ENCODE assay signal across 1 cellular context in genomic region chr6:107816818-107817217, GRCh38.
TF ChIP-seq lines count a peak whose summit lies in the region.

No MANE protein-coding gene starts in this region.

TF ChIP-seq in HepG2, 621 proteins besides CTCF, POLR2A, EP300 and RAD21 (continued from another document and continues in another):
- TF ChIP-seq TBL1XR1 (IDR thresholded peaks at IDR 0.05; ENCODE audit: borderline replicate concordance, low read length, partially characterized antibody) (no peak), FOXJ3 (CRISPR knock-in tag; IDR thresholded peaks at IDR 0.05; ENCODE audit: borderline replicate concordance) (peak; percentile 46; the same call in 1 of the 2 replicates), YEATS4 (CRISPR knock-in tag; IDR thresholded peaks at IDR 0.05; ENCODE audit: borderline replicate concordance) (peak; percentile 41; the same call in 1 of the 2 replicates), ZNF414 (CRISPR knock-in tag; IDR thresholded peaks at IDR 0.05) (no peak), REXO4 (CRISPR knock-in tag; IDR thresholded peaks at IDR 0.05; ENCODE audit: borderline replicate concordance) (no peak), HMG20A (CRISPR knock-in tag; IDR thresholded peaks at IDR 0.05; ENCODE audit: borderline replicate concordance) (peak; percentile 38; the same call in 1 of the 2 replicates), ZNF781 (CRISPR knock-in tag; IDR thresholded peaks at IDR 0.05; ENCODE audit: borderline replicate concordance, not compliant biosample characterization) (no peak), CREBL2 (CRISPR knock-in tag; IDR thresholded peaks at IDR 0.05; ENCODE audit: borderline replicate concordance) (no peak), KLF12 (CRISPR knock-in tag; IDR thresholded peaks at IDR 0.05; ENCODE audit: borderline replicate concordance) (no peak), ZC3H4 (CRISPR knock-in tag; IDR thresholded peaks at IDR 0.05; ENCODE audit: borderline replicate concordance) (no peak), GATAD2A (CRISPR knock-in tag; IDR thresholded peaks at IDR 0.05) (peak; percentile 53), ZNF841 (CRISPR knock-in tag; IDR thresholded peaks at IDR 0.05; ENCODE audit: borderline replicate concordance) (no peak), ZFY (CRISPR knock-in tag; IDR thresholded peaks at IDR 0.05) (no peak), ZNF496 (CRISPR knock-in tag; IDR thresholded peaks at IDR 0.05; ENCODE audit: insufficient replicate concordance) (no peak), DRAP1 (CRISPR knock-in tag; IDR thresholded peaks at IDR 0.05) (no peak), FUBP1 (CRISPR knock-in tag; IDR thresholded peaks at IDR 0.05; ENCODE audit: borderline replicate concordance) (no peak), ZNF564 (CRISPR knock-in tag; IDR thresholded peaks at IDR 0.05) (no peak), ZFP41 (CRISPR knock-in tag; IDR thresholded peaks at IDR 0.05; ENCODE audit: borderline replicate concordance) (no peak), ZNF574 (CRISPR knock-in tag; IDR thresholded peaks at IDR 0.05) (no peak), ZNF589 (CRISPR knock-in tag; conservative IDR thresholded peaks at IDR 0.05) (no peak), RXRB (CRISPR knock-in tag; IDR thresholded peaks at IDR 0.05; ENCODE audit: borderline replicate concordance) (peak; percentile 32; the same call in 1 of the 2 replicates), RFX1 (IDR thresholded peaks at IDR 0.05) (no peak), ZBTB38 (CRISPR knock-in tag; IDR thresholded peaks at IDR 0.05) (no peak), KAT8 (CRISPR knock-in tag; IDR thresholded peaks at IDR 0.05) (0 out of 2 replicates have a peak, but pooled peaks have one; percentile 20), ETV5 (CRISPR knock-in tag; IDR thresholded peaks at IDR 0.05; ENCODE audit: borderline replicate concordance) (peak; percentile 59; the same call in 1 of the 2 replicates), MTF1 (CRISPR knock-in tag; IDR thresholded peaks at IDR 0.05) (no peak), ZNF446 (CRISPR knock-in tag; IDR thresholded peaks at IDR 0.05) (no peak), SKI (IDR thresholded peaks at IDR 0.05; ENCODE audit: partially characterized antibody) (no peak), ARID5B (CRISPR knock-in tag; IDR thresholded peaks at IDR 0.05) (peak; percentile 62; the same call in 1 of the 2 replicates), FLYWCH1 (CRISPR knock-in tag; IDR thresholded peaks at IDR 0.05) (no peak)
- TF ChIP-seq, protein P1, sequence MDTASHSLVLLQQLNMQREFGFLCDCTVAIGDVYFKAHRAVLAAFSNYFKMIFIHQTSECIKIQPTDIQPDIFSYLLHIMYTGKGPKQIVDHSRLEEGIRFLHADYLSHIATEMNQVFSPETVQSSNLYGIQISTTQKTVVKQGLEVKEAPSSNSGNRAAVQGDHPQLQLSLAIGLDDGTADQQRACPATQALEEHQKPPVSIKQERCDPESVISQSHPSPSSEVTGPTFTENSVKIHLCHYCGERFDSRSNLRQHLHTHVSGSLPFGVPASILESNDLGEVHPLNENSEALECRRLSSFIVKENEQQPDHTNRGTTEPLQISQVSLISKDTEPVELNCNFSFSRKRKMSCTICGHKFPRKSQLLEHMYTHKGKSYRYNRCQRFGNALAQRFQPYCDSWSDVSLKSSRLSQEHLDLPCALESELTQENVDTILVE (CRISPR knock-in tag; IDR thresholded peaks at IDR 0.05): no peak
- TF ChIP-seq, protein P2, sequence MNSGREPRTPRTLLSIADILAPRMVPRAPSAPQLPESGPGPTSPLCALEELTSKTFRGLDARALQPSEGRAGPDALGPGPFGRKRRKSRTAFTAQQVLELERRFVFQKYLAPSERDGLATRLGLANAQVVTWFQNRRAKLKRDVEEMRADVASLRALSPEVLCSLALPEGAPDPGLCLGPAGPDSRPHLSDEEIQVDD (CRISPR knock-in tag; IDR thresholded peaks at IDR 0.05; ENCODE audit: borderline replicate concordance): no peak
- TF ChIP-seq, protein P3, sequence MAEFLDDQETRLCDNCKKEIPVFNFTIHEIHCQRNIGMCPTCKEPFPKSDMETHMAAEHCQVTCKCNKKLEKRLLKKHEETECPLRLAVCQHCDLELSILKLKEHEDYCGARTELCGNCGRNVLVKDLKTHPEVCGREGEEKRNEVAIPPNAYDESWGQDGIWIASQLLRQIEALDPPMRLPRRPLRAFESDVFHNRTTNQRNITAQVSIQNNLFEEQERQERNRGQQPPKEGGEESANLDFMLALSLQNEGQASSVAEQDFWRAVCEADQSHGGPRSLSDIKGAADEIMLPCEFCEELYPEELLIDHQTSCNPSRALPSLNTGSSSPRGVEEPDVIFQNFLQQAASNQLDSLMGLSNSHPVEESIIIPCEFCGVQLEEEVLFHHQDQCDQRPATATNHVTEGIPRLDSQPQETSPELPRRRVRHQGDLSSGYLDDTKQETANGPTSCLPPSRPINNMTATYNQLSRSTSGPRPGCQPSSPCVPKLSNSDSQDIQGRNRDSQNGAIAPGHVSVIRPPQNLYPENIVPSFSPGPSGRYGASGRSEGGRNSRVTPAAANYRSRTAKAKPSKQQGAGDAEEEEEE (CRISPR knock-in tag; IDR thresholded peaks at IDR 0.05; ENCODE audit: borderline replicate concordance): no peak
- TF ChIP-seq, protein P4, sequence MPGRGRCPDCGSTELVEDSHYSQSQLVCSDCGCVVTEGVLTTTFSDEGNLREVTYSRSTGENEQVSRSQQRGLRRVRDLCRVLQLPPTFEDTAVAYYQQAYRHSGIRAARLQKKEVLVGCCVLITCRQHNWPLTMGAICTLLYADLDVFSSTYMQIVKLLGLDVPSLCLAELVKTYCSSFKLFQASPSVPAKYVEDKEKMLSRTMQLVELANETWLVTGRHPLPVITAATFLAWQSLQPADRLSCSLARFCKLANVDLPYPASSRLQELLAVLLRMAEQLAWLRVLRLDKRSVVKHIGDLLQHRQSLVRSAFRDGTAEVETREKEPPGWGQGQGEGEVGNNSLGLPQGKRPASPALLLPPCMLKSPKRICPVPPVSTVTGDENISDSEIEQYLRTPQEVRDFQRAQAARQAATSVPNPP (CRISPR knock-in tag; IDR thresholded peaks at IDR 0.05): no peak
